ENCODE assay signal across 10 cellular contexts in genomic region chr9:130732131-130732530, GRCh38. TPM values are rescaled to one million over a fixed set of nuclear protein-coding genes. Genes with fewer than 3 reads are reported as not detected.
A peak's percentile ranks its signal among the peaks of the same experiment; 100 is the strongest.
DNase-seq lines count a peak whose midpoint lies in the region; ATAC-seq, FAIRE-seq and TF ChIP-seq lines count a peak whose summit lies in the region.
"Had no signal": no experiment of that assay in that cellular context is flagged by ENCODE, and none has a peak within 500 bp of the region (broad histone marks: within the 10 kb centered on the region; RNA-seq: fewer than 3 reads in every experiment).

No MANE protein-coding gene starts in this region.

- no peak for TF ChIP-seq RAD21 in K562 (CRISPR knock-in tag; conservative IDR thresholded peaks at IDR 0.05 in 1 of 2, IDR thresholded peaks at IDR 0.05 in 1 of 2)

- no peaks in the 10 kb centered on the region for H3K9me3 Mint-ChIP-seq in natural killer cell

- BruUV-seq in K562 (replicated peaks; lab: Mats Ljungman, UMichigan), result TSS peak; percentile 36

- H3K4me2 ChIP-seq in GM23248 (ENCODE audit: unreplicated experiment) (no peak overlapping the region), K562 (ENCODE audit: insufficient read depth, low read length) (no peak overlapping the region), osteoblast (ENCODE audit: insufficient read depth, low read length) (no peak overlapping the region)

- H3K9me2 ChIP-seq in GM23248 (ENCODE audit: insufficient read depth), result no peaks in the 10 kb centered on the region

- H3K27me3 ChIP-seq in GM23248 (replicated peaks; ENCODE audit: insufficient read depth) (no peaks in the 10 kb centered on the region), K562 (ENCODE audit: control insufficient read depth in 2 of 2, insufficient read depth in 2 of 2, low read length in 2 of 2) (no peaks in the 10 kb centered on the region), osteoblast (ENCODE audit: insufficient read depth, low read length) (no peaks in the 10 kb centered on the region)

- DNase-seq in GM23248 (peak; percentile 2), NCI-H2029 treated with DMSO at 0.1 percent for 48 hours (lab: John Stamatoyannopoulos, UW) (peak; percentile 95), K562 (ENCODE audit: extremely low read depth in 1 of 4, low spot score in 3 of 4) (peak; percentile 60 to 83 (median 80)), osteoblast (ENCODE audit: insufficient read length, low spot score, missing footprints) (no peak), natural killer cell (no peak), frontal cortex (ENCODE audit: low spot score in 2 of 2) (no peak)
- DNase-seq in activated CD4-positive, CD25-positive, alpha-beta regulatory T cell treated with anti-CD3 and anti-CD28 coated beads, Interleukin-2, amount 50 U/mL, for 72 hours, result no peak
- DNase-seq: activated CD4-positive, alpha-beta T cell treated with anti-CD3 and anti-CD28 coated beads, Interleukin-2, amount 50 U/mL, for 1 hour had no signal

- in situ Hi-C loops in GM23248 (cut with MboI) (no loop called here), K562 (cut with MboI) (no loop called here)

- H2AFZ ChIP-seq in GM23248, result no peak overlapping the region
- H2AFZ ChIP-seq in K562 (ENCODE audit: low read depth, low read length), result no peak overlapping the region
- H2AFZ ChIP-seq in osteoblast (ENCODE audit: low read length), result no peak overlapping the region

- CTCF ChIA-PET in K562 (lab: Yijun Ruan, JAX; ENCODE audit: low intra/inter-chr PET ratio), result no interaction called here

- H3K9me1 ChIP-seq in K562 (ENCODE audit: control insufficient read depth, insufficient read depth, low read length), result no peaks in the 10 kb centered on the region

- H3K27ac ChIP-seq in GM23248 (no peak overlapping the region), K562 (ENCODE audit: extremely low read depth, low read depth, low read length) (no peak overlapping the region), osteoblast (ENCODE audit: low read depth, low read length) (peak overlapping the region; percentile 39)

- H3K36me3 Mint-ChIP-seq in natural killer cell, result no peaks in the 10 kb centered on the region

- POLR2A ChIA-PET in K562 (lab: Yijun Ruan, JAX), result interaction anchor here (0.6 to 3.5 kb wide), 9 partner anchors 9 to 362 kb away, joined by 3 to 20 read pairs (median 3); no protein-coding TSS in a partner anchor

- ATAC-seq in K562 (peak; percentile 79), natural killer cell (no peak)

- H3K27me3 Mint-ChIP-seq in natural killer cell (ENCODE audit: low read depth in 2 of 2), result no peaks in the 10 kb centered on the region

- H4K20me1 ChIP-seq in GM23248 (ENCODE audit: insufficient read depth), result no peaks in the 10 kb centered on the region
- H4K20me1 ChIP-seq in K562 (replicated peaks; ENCODE audit: control insufficient read depth, insufficient read depth, low read length), result no peaks in the 10 kb centered on the region
- peaks cover 10% of the 10 kb centered on the region for H4K20me1 ChIP-seq in osteoblast (ENCODE audit: insufficient read depth, low read length)

- no peak overlapping the region for H3K4me3 Mint-ChIP-seq in natural killer cell

- H3K4me3 ChIP-seq in GM23248, result no peak overlapping the region
- H3K4me3 ChIP-seq in K562, result no peak overlapping the region
- no peak overlapping the region for H3K4me3 ChIP-seq in osteoblast (ENCODE audit: insufficient read depth, low read length)
- H3K4me3 ChIP-seq: prostate gland had no signal

- peak; percentile 61 for FAIRE-seq in K562 (lab: Jason Lieb, UNC)
- FAIRE-seq in frontal cortex (lab: Jason Lieb, UNC), result no peak
- FAIRE-seq: keratinocyte had no signal

- TF ChIP-seq EP300 in K562 (IDR thresholded peaks at IDR 0.05; ENCODE audit: low read length), result no peak

- peaks cover 25 to 26% of the 10 kb centered on the region in 2 donors for H3K4me1 Mint-ChIP-seq in natural killer cell

- H3K9me3 ChIP-seq in GM23248 (ENCODE audit: low read depth) (no peaks in the 10 kb centered on the region), K562 (replicated peaks; ENCODE audit: control insufficient read depth, insufficient read depth, low read depth, low read length) (no peaks in the 10 kb centered on the region), osteoblast (ENCODE audit: low read depth, low read length) (no peaks in the 10 kb centered on the region)
- H3K9me3 ChIP-seq: prostate gland had no signal

- H3K36me3 ChIP-seq in GM23248 (ENCODE audit: low read depth), result no peaks in the 10 kb centered on the region
- peaks cover 40% of the 10 kb centered on the region for H3K36me3 ChIP-seq in K562 (ENCODE audit: control insufficient read depth, insufficient read depth, low read length)
- no peaks in the 10 kb centered on the region for H3K36me3 ChIP-seq in osteoblast (ENCODE audit: insufficient read depth, low read length)
- H3K36me3 ChIP-seq: prostate gland had no signal

- TF ChIP-seq CTCF in K562 (IDR thresholded peaks at IDR 0.05 in 2 of 3, conservative IDR thresholded peaks at IDR 0.05 in 1 of 3; ENCODE audit: insufficient read depth in 2 of 3, low read depth in 1 of 3, low read length in 3 of 3), result no peak
- TF ChIP-seq CTCF in osteoblast (IDR thresholded peaks at IDR 0.05; ENCODE audit: extremely low read depth, low read depth, low read length), result no peak
- TF ChIP-seq CTCF in natural killer cell (IDR thresholded peaks at IDR 0.05), result no peak

- H3K9ac ChIP-seq in GM23248 (no peak overlapping the region), K562 (ENCODE audit: insufficient read depth in 1 of 2, low read depth in 2 of 2, low read length in 2 of 2) (no peak overlapping the region)

- WGBS in GM23248 (ENCODE audit: low coverage in 1 of 2, low lambda C conversion rate in 2 of 2, missing lambda C conversion rate in 2 of 2), 2 experiments, result 59% methylated on average over 2 of the region's 2 CpGs
- WGBS in K562 (ENCODE audit: insufficient coverage, low coverage, missing lambda C conversion rate), result 69% methylated on average over 2 of the region's 2 CpGs

- intact Hi-C loops in K562 (cut with micrococcal nuclease) (loop anchor here (1.0 kb wide), 1 partner anchor 131 kb away; no protein-coding TSS in a partner anchor), natural killer cell (cut with micrococcal nuclease) (no loop called here)

- H3K79me2 ChIP-seq in GM23248 (ENCODE audit: insufficient read depth) (peaks cover 91% of the 10 kb centered on the region), K562 (ENCODE audit: control insufficient read depth, insufficient read depth, low read length) (no peaks in the 10 kb centered on the region; the same call in 2 of the 3 replicates), osteoblast (ENCODE audit: insufficient read depth, low read length) (peaks cover 72% of the 10 kb centered on the region)

- no peak overlapping the region for H3K27ac Mint-ChIP-seq in natural killer cell

- no peak for TF ChIP-seq POLR2A in K562 (conservative IDR thresholded peaks at IDR 0.05)

- H3F3A ChIP-seq in GM23248 (ENCODE audit: insufficient read depth), result peaks cover 29% of the 10 kb centered on the region

- H3K4me1 ChIP-seq in GM23248 (ENCODE audit: insufficient read depth) (peaks cover 22% of the 10 kb centered on the region), K562 (replicated peaks in 1 of 2; ENCODE audit: control insufficient read depth in 2 of 2, insufficient read depth in 2 of 2, low read length in 2 of 2) (no peaks in the 10 kb centered on the region), osteoblast (ENCODE audit: insufficient read depth, low read length) (peaks cover 21% of the 10 kb centered on the region)

TF ChIP-seq in K562, 482 proteins besides CTCF, POLR2A, EP300 and RAD21:
- TF ChIP-seq POLR2B (IDR thresholded peaks at IDR 0.05; ENCODE audit: low read depth, partially characterized antibody) (no peak), E2F1 (CRISPR knock-in tag; IDR thresholded peaks at IDR 0.05) (peak; percentile 65; the same call in 1 of the 2 replicates)

RNA-seq across cellular contexts. Expression of gene EXOSC2, which starts 38.6 kb away (rescaled TPM):
- total RNA-seq in GM23248 (2014; rRNA removed; shearing (Covaris generic)), result 18.1 and 21.6 TPM in 2 replicates
- polyA plus RNA-seq in GM23248 (2016; fragmentation: Nextera tagmentation; extraction: Ambion mirVana), result 16.1 and 17.2 TPM in 2 replicates
- total RNA-seq in K562 (2011; cell fraction: chromatin; rRNA removed; ENCODE audit: low replicate concordance), result 184 and 273 TPM in 2 replicates
- 146 and 158 TPM in 2 replicates for total RNA-seq in K562 (2011; cell fraction: nucleolus; rRNA removed)
- total RNA-seq in K562 (2011; cell fraction: nucleoplasm; rRNA removed), result 163 and 165 TPM in 2 replicates
- total RNA-seq in K562 (2014; rRNA removed), result 48.5 and 50.6 TPM in 2 replicates
- total RNA-seq in K562 (2014; rRNA removed; fragmentation: Illumina TruSeq; extraction: Trizol), result 101 and 105 TPM in 2 replicates
- 81.4 and 87.0 TPM in 2 replicates for total RNA-seq in K562 (2015; rRNA removed; fragmentation: Illumina TruSeq; extraction: Trizol)
- 67.1 and 71.8 TPM in 2 replicates for total RNA-seq in K562 (2021)
- polyA plus RNA-seq in K562 (2011; rRNA removed), result 59.9 and 87.5 TPM in 2 replicates
- polyA plus RNA-seq in K562 (2011; cell fraction: cytosol; rRNA removed), result 43.9 and 54.9 TPM in 2 replicates
- 73.0 and 84.7 TPM in 2 replicates for polyA plus RNA-seq in K562 (2011; cell fraction: nucleus; rRNA removed)
- polyA plus RNA-seq in K562 (2012), result 29.1 and 50.1 TPM in 2 replicates
- 69.1 and 77.6 TPM in 2 replicates for polyA plus RNA-seq in K562 (2014; fragmentation: Illumina TruSeq; extraction: Trizol)
- polyA plus RNA-seq in K562 (2014; fragmentation: Nextera tagmentation; extraction: Ambion mirVana), result 10 to 100 TPM; 46.0 to 89.0 TPM
- 66.5 and 75.3 TPM in 2 replicates for polyA plus RNA-seq in K562 (2014; rRNA removed)
- polyA minus RNA-seq in K562 (2011; rRNA and poly(A)+ RNA removed), result 133 and 165 TPM in 2 replicates
- polyA minus RNA-seq in K562 (2011; cell fraction: cytosol; rRNA and poly(A)+ RNA removed), result 30.0 and 37.4 TPM in 2 replicates
- polyA minus RNA-seq in K562 (2011; cell fraction: nucleus; rRNA and poly(A)+ RNA removed), result 44.0 and 56.3 TPM in 2 replicates
- total RNA-seq in osteoblast, result 18.6 and 22.1 TPM in 2 replicates
- total RNA-seq in natural killer cell, result 10 to 100 TPM; 40.7 to 49.0 (median 47.1) TPM
- total RNA-seq in frontal cortex, result 48.5 TPM

Comparison
In these comparisons a context has a peak if more than half of its experiments do, and no peak if none do; other contexts are left out.
1. DNase-seq: peak in GM23248 (single experiment), NCI-H2029 treated with DMSO at 0.1 percent for 48 hours (single experiment) and K562 (4 of 4); none in osteoblast (single experiment), natural killer cell (single experiment), activated CD4-positive, CD25-positive, alpha-beta regulatory T cell treated with anti-CD3 and anti-CD28 coated beads, Interleukin-2, amount 50 U/mL, for 72 hours (single experiment) and frontal cortex (0 of 2).